Comparison of ENCODE assay signal across 8 cellular contexts in the genomic region with DNA sequence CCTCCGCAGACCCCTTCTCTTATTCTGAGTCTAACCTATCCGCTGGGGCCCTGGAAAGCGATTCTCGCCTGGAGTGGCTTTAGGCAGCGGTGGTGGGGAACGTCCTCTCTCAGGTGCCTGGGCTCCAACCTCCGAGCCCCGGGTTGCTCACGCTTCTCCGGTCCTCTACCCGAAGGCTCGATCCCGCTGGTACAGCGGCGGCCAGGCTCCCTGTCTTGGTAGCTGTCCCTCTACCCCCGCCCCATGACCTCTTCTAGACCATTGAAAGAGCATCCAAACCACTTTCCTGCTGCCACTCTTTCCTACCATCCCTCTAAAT. TPM values are rescaled to one million over a fixed set of nuclear protein-coding genes. Genes with fewer than 3 reads are reported as not detected.
A peak's percentile ranks its signal among the peaks of the same experiment; 100 is the strongest.
DNase-seq lines count a peak whose midpoint lies in the region; ATAC-seq and TF ChIP-seq lines count a peak whose summit lies in the region.

No MANE protein-coding gene starts in this region.

- intact Hi-C loops in lower lobe of right lung (cut with DNase I) (no loop called here), transverse colon (cut with DNase I; ENCODE audit: low total_unique reads) (no loop called here)

- H3K27ac Mint-ChIP-seq in activated naive CD4-positive, alpha-beta T cell treated with anti-CD3 and anti-CD28 coated beads, Interleukin-2, amount 10 ng/mL, durations not matched to agents 7 days and 5 days: peak overlapping the region; percentile 81

- peaks cover 28% of the 10 kb centered on the region for H3K4me1 Mint-ChIP-seq in activated naive CD4-positive, alpha-beta T cell treated with anti-CD3 and anti-CD28 coated beads, Interleukin-2, amount 10 ng/mL, durations not matched to agents 7 days and 5 days

- no peak for TF ChIP-seq POLR2A in transverse colon (IDR thresholded peaks at IDR 0.05)

- H3K4me1 ChIP-seq in lower lobe of right lung: peaks cover 39% of the 10 kb centered on the region
- H3K4me1 ChIP-seq in transverse colon: peaks cover 0 to 36% (median 21%) of the 10 kb centered on the region in 4 donors

- H3K4me3 Mint-ChIP-seq in activated naive CD4-positive, alpha-beta T cell treated with anti-CD3 and anti-CD28 coated beads, Interleukin-2, amount 10 ng/mL, durations not matched to agents 7 days and 5 days: peak overlapping the region; percentile 78

- in situ Hi-C loops in transverse colon (cut with MboI; ENCODE audit: low pct_ligation_motif_present in 1 of 4, low pct_unique_long_range_greater_than_20kb in 1 of 4, low sequenced_read_pairs in 3 of 4): loop anchor here in 1 of 4 donors (10.0 kb wide), 1 partner anchor 94 kb away; no protein-coding TSS in a partner anchor

- H3K27me3 ChIP-seq in lower lobe of right lung (ENCODE audit: low read depth) (no peaks in the 10 kb centered on the region), transverse colon (no peaks in the 10 kb centered on the region)

- no peaks in the 10 kb centered on the region for H3K9me3 ChIP-seq in lower lobe of right lung
- no peaks in the 10 kb centered on the region for H3K9me3 ChIP-seq in transverse colon

- CTCF ChIA-PET in activated naive CD4-positive, alpha-beta T cell treated with anti-CD3 and anti-CD28 coated beads, Interleukin-2, amount 10 ng/mL, durations not matched to agents 7 days and 5 days (lab: Charles Lee): interaction anchor here (0.9 kb wide), 1 partner anchor 50 kb away, joined by 3 read pairs; no protein-coding TSS in a partner anchor

- H3K4me3 ChIP-seq in choroid plexus epithelial cell (ENCODE audit: low read depth, low read length) (peak overlapping the region; percentile 75), lower lobe of right lung (peak overlapping the region; percentile 83), transverse colon (peak overlapping the region; percentile 37 to 67 (median 54))

- DNase-seq in activated naive CD4-positive, alpha-beta T cell treated with anti-CD3 and anti-CD28 coated beads, Interleukin-2, amount 10 ng/mL, durations not matched to agents 7 days and 5 days: no peak
- DNase-seq in activated naive CD4-positive, alpha-beta T cell treated with Interleukin-2 at 50 U/mL for 16 hours: no peak
- DNase-seq in NCI-H774 (lab: John Stamatoyannopoulos, UW) (peak; percentile 21), choroid plexus epithelial cell (ENCODE audit: low read depth) (no peak), lower lobe of right lung (no peak), transverse colon (no peak), LoVo (ENCODE audit: low spot score) (no peak)

- TF ChIP-seq CTCF in choroid plexus epithelial cell (conservative IDR thresholded peaks at IDR 0.05; ENCODE audit: low read depth, low read length): no peak
- no peak for TF ChIP-seq CTCF in lower lobe of right lung (IDR thresholded peaks at IDR 0.05)
- no peak for TF ChIP-seq CTCF in transverse colon (IDR thresholded peaks at IDR 0.05)

- peaks cover 42% of the 10 kb centered on the region for H3K27me3 Mint-ChIP-seq in activated naive CD4-positive, alpha-beta T cell treated with anti-CD3 and anti-CD28 coated beads, Interleukin-2, amount 10 ng/mL, durations not matched to agents 7 days and 5 days

- peak; percentile 23 for ATAC-seq in HG02938 (IDR thresholded peaks at IDR 0.05; ENCODE audit: unreplicated experiment)
- ATAC-seq in lower lobe of right lung: peak; percentile 61

- H3K27ac ChIP-seq in lower lobe of right lung (peak overlapping the region; percentile 92), transverse colon (peak overlapping the region; percentile 90 to 95 (median 94))

- H3K9me3 Mint-ChIP-seq in activated naive CD4-positive, alpha-beta T cell treated with anti-CD3 and anti-CD28 coated beads, Interleukin-2, amount 10 ng/mL, durations not matched to agents 7 days and 5 days: no peaks in the 10 kb centered on the region

- H3K36me3 Mint-ChIP-seq in activated naive CD4-positive, alpha-beta T cell treated with anti-CD3 and anti-CD28 coated beads, Interleukin-2, amount 10 ng/mL, durations not matched to agents 7 days and 5 days: no peaks in the 10 kb centered on the region

- TF ChIP-seq EP300 in transverse colon (IDR thresholded peaks at IDR 0.05; ENCODE audit: low read depth): no peak

- H3K36me3 ChIP-seq in lower lobe of right lung: no peaks in the 10 kb centered on the region
- no peaks in the 10 kb centered on the region for H3K36me3 ChIP-seq in transverse colon

- WGBS in transverse colon (ENCODE audit: low coverage in 1 of 2), 2 donors: 0% methylated on average over 15 of the region's 16 CpGs; no CpG with 5 or more reads in 1 of the 2 donors

RNA-seq across cellular contexts. Expression of gene HEBP1, which starts 0.5 kb away (rescaled TPM):
- total RNA-seq in lower lobe of right lung: 72.7 TPM
- total RNA-seq in transverse colon: 10 to 100 TPM; 10.3 to 74.4 (median 37.4) TPM

RNA-seq across cellular contexts. Expression of gene FAM234B, which starts 43.6 kb away (rescaled TPM):
- total RNA-seq in lower lobe of right lung (7.5 TPM), transverse colon (1 to 10 TPM in 3 of 4 donors, under 1 TPM in 1; 0.60 to 2.6 (median 1.8) TPM)

RNA-seq across cellular contexts. Expression of gene GPRC5D, which starts 48.6 kb away (rescaled TPM):
- total RNA-seq in lower lobe of right lung (not detected), transverse colon (under 1 TPM in 1 of 4 donors, not detected in 3; 0.48 TPM)
